Comparison of ENCODE assay signal across 29 cellular contexts in the genomic region with DNA sequence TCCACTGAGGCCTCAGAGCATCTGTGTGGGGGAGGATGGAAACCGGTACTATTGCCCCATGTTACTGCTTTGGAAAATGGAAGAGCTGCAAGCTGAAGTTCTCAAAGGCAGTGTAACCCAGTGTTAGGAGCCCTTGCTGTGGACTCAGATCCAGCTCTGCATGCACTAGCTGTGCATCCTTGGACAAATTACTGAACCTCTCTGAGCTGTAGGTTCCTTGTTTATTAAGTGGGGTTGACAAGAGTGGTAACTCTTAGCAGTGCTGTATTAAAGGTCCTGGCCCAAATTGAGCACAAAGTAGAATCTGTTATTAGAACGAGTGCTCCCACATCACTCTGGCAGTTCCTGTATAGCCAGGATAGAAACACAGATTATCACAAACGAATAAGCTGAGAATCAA.
"Had no signal": no experiment of that assay in that cellular context is flagged by ENCODE, and none has a peak within 500 bp of the region (broad histone marks: within the 10 kb centered on the region; RNA-seq: fewer than 3 reads in every experiment).

No MANE protein-coding gene starts in this region.

- H3K4me3 Mint-ChIP-seq: stimulated activated effector memory CD8-positive, alpha-beta T cell treated with anti-CD3 and anti-CD28 coated beads, Interleukin-12 subunit alpha, Interleukin-12 subunit beta, amount 100 ng/mL, for 72 hours; stimulated activated memory B cell treated with anti-CD40 and anti-IgM and Interleukin-4, amounts not matched to agents 10 μg/mL and 1 μg/mL and 100 μg/mL, for 72 hours; stimulated activated naive B cell treated with anti-CD40 and anti-IgM and Interleukin-4, amounts not matched to agents 10 μg/mL and 1 μg/mL and 100 μg/mL, for 72 hours; stimulated activated naive CD8-positive, alpha-beta T cell treated with anti-CD3 and anti-CD28 coated beads, Interleukin-15, amount 100 ng/mL, for 72 hours; stimulated activated naive CD8-positive, alpha-beta T cell treated with anti-CD3 and anti-CD28 coated beads, Interleukin-15, Interleukin-2, amounts not matched to agents 100 ng/mL and 50 ng/mL, for 24 hours; type B pancreatic cell had no signal

- H3K27me3 Mint-ChIP-seq: stimulated activated naive CD8-positive, alpha-beta T cell treated with anti-CD3 and anti-CD28 coated beads, Interleukin-15, amount 100 ng/mL, for 72 hours; stimulated activated naive CD8-positive, alpha-beta T cell treated with anti-CD3 and anti-CD28 coated beads, Interleukin-15, Interleukin-2, amounts not matched to agents 100 ng/mL and 50 ng/mL, for 24 hours had no signal

- DNase-seq: stimulated activated CD4-positive, alpha-beta T cell treated with anti-CD3 and anti-CD28 coated beads, Interleukin-2, amount 100 ng/mL, for 48 hours; stimulated activated CD4-positive, alpha-beta T cell treated with anti-CD3 and anti-CD28 coated beads, Interleukin-4, amount 100 ng/mL, for 1 hour; stimulated activated CD4-positive, alpha-beta T cell treated with anti-CD3 and anti-CD28 coated beads, Interleukin-4, amount 100 ng/mL, for 24 hours; stimulated activated CD4-positive, alpha-beta T cell treated with anti-CD3 and anti-CD28 coated beads, Interleukin-4, amount 100 ng/mL, for 4 hours; stimulated activated CD8-positive, alpha-beta memory T cell treated with anti-CD3 and anti-CD28 coated beads, Interleukin-4, amount 100 ng/mL, for 48 hours; stimulated activated naive B cell treated with anti-CD40 and anti-IgM and Interleukin-4, amounts not matched to agents 10 μg/mL and 1 μg/mL and 100 μg/mL, for 72 hours; stimulated activated naive CD4-positive, alpha-beta T cell; stimulated activated naive CD4-positive, alpha-beta T cell treated with Interleukin-2 at 50 U/mL for 16 hours; stimulated activated naive CD8-positive, alpha-beta T cell treated with anti-CD3 and anti-CD28 coated beads, Interleukin-15, amount 100 ng/mL, for 72 hours; stimulated activated naive CD8-positive, alpha-beta T cell treated with anti-CD3 and anti-CD28 coated beads, Interleukin-15, Interleukin-2, amounts not matched to agents 100 U/mL and 50 U/mL, for 24 hours; stomach; substantia nigra; testis; thyroid gland; tibial artery; transverse colon; trophoblast cell; upper lobe of right lung; uterus had no signal

- H3K27ac ChIP-seq: stomach, suprapubic skin, testis, thoracic aorta, thyroid gland, tibial artery, tibial nerve, transverse colon, upper lobe of left lung, upper lobe of right lung, uterus, vagina had no signal

- ATAC-seq: stimulated activated effector memory CD8-positive, alpha-beta T cell treated with anti-CD3 and anti-CD28 coated beads, Interleukin-12 subunit alpha, Interleukin-12 subunit beta, amount 100 ng/mL, for 72 hours; stimulated activated memory B cell treated with anti-CD40 and anti-IgM and Interleukin-4, amounts not matched to agents 10 μg/mL and 1 μg/mL and 100 μg/mL, for 72 hours; stimulated activated naive B cell treated with anti-CD40 and anti-IgM and Interleukin-4, amounts not matched to agents 10 μg/mL and 1 μg/mL and 100 μg/mL, for 72 hours; stimulated activated naive CD8-positive, alpha-beta T cell treated with anti-CD3 and anti-CD28 coated beads, Interleukin-15, amount 100 ng/mL, for 72 hours; stimulated activated naive CD8-positive, alpha-beta T cell treated with anti-CD3 and anti-CD28 coated beads, Interleukin-15, Interleukin-2, amounts not matched to agents 100 U/mL and 50 U/mL, for 24 hours; upper lobe of right lung had no signal

- H3K36me3 Mint-ChIP-seq: stimulated activated effector memory CD8-positive, alpha-beta T cell treated with anti-CD3 and anti-CD28 coated beads, Interleukin-12 subunit alpha, Interleukin-12 subunit beta, amount 100 ng/mL, for 72 hours; stimulated activated memory B cell treated with anti-CD40 and anti-IgM and Interleukin-4, amounts not matched to agents 10 μg/mL and 1 μg/mL and 100 μg/mL, for 72 hours; stimulated activated naive B cell treated with anti-CD40 and anti-IgM and Interleukin-4, amounts not matched to agents 10 μg/mL and 1 μg/mL and 100 μg/mL, for 72 hours; type B pancreatic cell had no signal

- H3K36me3 ChIP-seq: stomach, suprapubic skin, thoracic aorta, thyroid gland, tibial artery, tibial nerve, transverse colon, upper lobe of left lung, upper lobe of right lung, uterus, vagina had no signal

- H3K9me3 ChIP-seq: stomach, suprapubic skin, testis, thoracic aorta, thyroid gland, tibial artery, tibial nerve, transverse colon, upper lobe of left lung, upper lobe of right lung, uterus, vagina had no signal

- H3K9me3 Mint-ChIP-seq: stimulated activated effector memory CD8-positive, alpha-beta T cell treated with anti-CD3 and anti-CD28 coated beads, Interleukin-12 subunit alpha, Interleukin-12 subunit beta, amount 100 ng/mL, for 72 hours; stimulated activated memory B cell treated with anti-CD40 and anti-IgM and Interleukin-4, amounts not matched to agents 10 μg/mL and 1 μg/mL and 100 μg/mL, for 72 hours; stimulated activated naive CD8-positive, alpha-beta T cell treated with anti-CD3 and anti-CD28 coated beads, Interleukin-15, amount 100 ng/mL, for 72 hours; stimulated activated naive CD8-positive, alpha-beta T cell treated with anti-CD3 and anti-CD28 coated beads, Interleukin-15, Interleukin-2, amounts not matched to agents 100 ng/mL and 50 ng/mL, for 24 hours; type B pancreatic cell had no signal

- H3K4me3 ChIP-seq: stomach, suprapubic skin, testis, thoracic aorta, thyroid gland, tibial artery, tibial nerve, transverse colon, upper lobe of left lung, upper lobe of right lung, uterus, vagina had no signal

- H3K27ac Mint-ChIP-seq: stimulated activated effector memory CD8-positive, alpha-beta T cell treated with anti-CD3 and anti-CD28 coated beads, Interleukin-12 subunit alpha, Interleukin-12 subunit beta, amount 100 ng/mL, for 72 hours; stimulated activated memory B cell treated with anti-CD40 and anti-IgM and Interleukin-4, amounts not matched to agents 10 μg/mL and 1 μg/mL and 100 μg/mL, for 72 hours; stimulated activated naive B cell treated with anti-CD40 and anti-IgM and Interleukin-4, amounts not matched to agents 10 μg/mL and 1 μg/mL and 100 μg/mL, for 72 hours; stimulated activated naive CD8-positive, alpha-beta T cell treated with anti-CD3 and anti-CD28 coated beads, Interleukin-15, Interleukin-2, amounts not matched to agents 100 ng/mL and 50 ng/mL, for 24 hours; type B pancreatic cell had no signal

- H3K4me1 ChIP-seq: stomach, suprapubic skin, testis, thyroid gland, tibial artery, tibial nerve, transverse colon, upper lobe of left lung, upper lobe of right lung, uterus, vagina had no signal

- FAIRE-seq: urothelium cell line had no signal

- H3K27me3 ChIP-seq: suprapubic skin, testis, thyroid gland, tibial artery, tibial nerve, transverse colon, upper lobe of right lung, uterus, vagina had no signal
